ENCODE assay signal across 8 cellular contexts in the genomic region with DNA sequence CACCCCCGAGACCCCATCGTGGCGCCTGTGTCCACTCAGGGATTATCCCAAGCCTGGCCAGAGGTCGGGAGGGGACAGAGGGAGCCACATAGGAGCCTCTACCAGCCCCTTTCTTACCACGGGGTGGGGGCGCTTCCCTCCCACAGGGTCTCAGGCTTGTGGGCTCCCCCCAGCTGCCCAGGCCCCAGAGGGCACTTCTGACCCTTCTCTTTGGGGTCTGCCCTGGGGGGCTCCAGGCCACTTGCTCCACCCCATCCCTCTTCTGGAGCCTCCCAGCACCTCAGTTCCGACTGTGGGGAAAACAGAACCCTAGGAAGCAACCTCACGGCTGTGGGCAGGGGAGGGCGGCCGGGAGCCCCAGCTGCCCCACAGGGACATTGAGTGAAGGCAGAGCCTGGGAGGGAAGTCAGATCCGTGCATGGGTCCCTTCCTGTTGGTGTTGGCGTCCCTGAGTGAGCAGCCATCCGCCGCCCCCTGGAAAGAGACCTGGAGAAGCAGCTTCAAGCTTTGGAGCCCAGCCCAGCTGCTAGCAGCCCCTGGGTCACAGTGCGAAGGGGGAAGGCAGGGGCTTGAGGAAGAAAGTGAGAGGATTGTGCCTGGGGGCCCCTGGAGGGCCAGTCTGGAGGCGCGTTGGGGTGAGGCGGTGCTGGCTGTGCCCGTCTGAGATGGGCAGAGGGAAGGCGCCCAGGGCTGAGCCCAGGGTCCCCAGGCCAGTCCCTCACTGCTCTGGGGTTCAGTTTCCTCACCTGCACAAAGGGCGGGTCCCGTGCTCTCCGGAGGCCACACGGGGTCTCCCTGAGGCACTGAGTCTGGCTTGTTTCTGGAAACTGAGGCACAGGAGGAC. TPM values are rescaled to one million over a fixed set of nuclear protein-coding genes. Genes with fewer than 3 reads are reported as not detected.
DNase-seq lines count a peak whose midpoint lies in the region; ATAC-seq, FAIRE-seq and TF ChIP-seq lines count a peak whose summit lies in the region.

No MANE protein-coding gene starts in this region.

- no peak for FAIRE-seq in kidney (lab: Jason Lieb, UNC)

- intact Hi-C loops in kidney (cut with DNase I), result no loop called here

- no peaks in the 10 kb centered on the region for H3F3A ChIP-seq in SK-N-SH (replicated peaks; ENCODE audit: insufficient read depth)

- TF ChIP-seq EP300 in SK-N-SH (IDR thresholded peaks at IDR 0.05; ENCODE audit: borderline replicate concordance in 1 of 2, low read depth in 1 of 2, low read length in 1 of 2) (no peak), suprapubic skin (IDR thresholded peaks at IDR 0.05) (no peak)

- peaks cover 10 to 13% (median 12%) of the 10 kb centered on the region in 3 donors for H3K4me1 Mint-ChIP-seq in T-cell

- TF ChIP-seq CTCF in SK-N-SH (IDR thresholded peaks at IDR 0.05), result no peak
- no peak for TF ChIP-seq CTCF in kidney (IDR thresholded peaks at IDR 0.05; ENCODE audit: borderline replicate concordance, extremely low read depth, insufficient read depth)
- TF ChIP-seq CTCF in suprapubic skin (IDR thresholded peaks at IDR 0.05), result no peak

- H3K9me2 ChIP-seq in SK-N-SH, result no peaks in the 10 kb centered on the region

- no peaks in the 10 kb centered on the region for H3K79me2 ChIP-seq in SK-N-SH (ENCODE audit: insufficient read depth)

- H3K36me3 ChIP-seq in SK-N-SH (replicated peaks in 1 of 2; ENCODE audit: control insufficient read depth in 1 of 2, insufficient read depth in 2 of 2, low read length in 1 of 2), result no peaks in the 10 kb centered on the region
- no peaks in the 10 kb centered on the region for H3K36me3 ChIP-seq in kidney (ENCODE audit: control insufficient read depth in 1 of 2, insufficient read depth in 2 of 2, low read length in 2 of 2)
- no peaks in the 10 kb centered on the region for H3K36me3 ChIP-seq in suprapubic skin

- peaks cover 0 to 6% of the 10 kb centered on the region in 2 experiments; a peak in 1 of 4 replicates for H3K4me1 ChIP-seq in SK-N-SH (ENCODE audit: control insufficient read depth in 1 of 2, insufficient read depth in 2 of 2, low read depth in 1 of 2, low read length in 1 of 2)
- H3K4me1 ChIP-seq in kidney (ENCODE audit: control insufficient read depth in 1 of 2, insufficient read depth in 1 of 2, low read depth in 1 of 2, low read length in 2 of 2), result peaks cover 0 to 9% of the 10 kb centered on the region in 2 donors
- H3K4me1 ChIP-seq in suprapubic skin, result peaks cover 58% of the 10 kb centered on the region

- CTCF ChIA-PET in SK-N-SH (lab: Yijun Ruan, JAX), result interaction anchor here (0.6 to 2.0 kb wide), 27 partner anchors 8 to 280 kb away, joined by 3 to 8 read pairs (median 4); no protein-coding TSS in a partner anchor
- CTCF ChIA-PET in T-cell (lab: Charles Lee), result interaction anchor here (0.8 to 1.4 kb wide), 4 partner anchors 128 to 165 kb away, joined by 3 to 9 read pairs (median 6); no protein-coding TSS in a partner anchor

- peak overlapping the region; percentile 33; the same call in 1 of the 2 replicates for H3K4me2 ChIP-seq in SK-N-SH

- H3K9me3 Mint-ChIP-seq in T-cell, result no peaks in the 10 kb centered on the region

- no peak overlapping the region for H3K4me3 ChIP-seq in SK-N-SH (ENCODE audit: low read depth in 2 of 2, low read length in 1 of 2)
- no peak overlapping the region for H3K4me3 ChIP-seq in kidney (ENCODE audit: low read length in 2 of 2)
- peak overlapping the region; percentile 48 for H3K4me3 ChIP-seq in suprapubic skin

- 100% methylated on average over 2 of the region's 24 CpGs for WGBS in SK-N-SH (ENCODE audit: low lambda C conversion rate)
- WGBS in suprapubic skin, result 32% methylated on average over 13 of the region's 24 CpGs

- TF ChIP-seq RAD21 in SK-N-SH (IDR thresholded peaks at IDR 0.05; ENCODE audit: low read length), result no peak

- H3K27me3 ChIP-seq in SK-N-SH (ENCODE audit: insufficient read depth) (no peaks in the 10 kb centered on the region), suprapubic skin (no peaks in the 10 kb centered on the region)

- no peak overlapping the region for H3K27ac Mint-ChIP-seq in T-cell

- H3K9ac ChIP-seq in SK-N-SH, result no peak overlapping the region
- no peak overlapping the region for H3K9ac ChIP-seq in kidney (ENCODE audit: low read length in 2 of 2)

- POLR2A ChIA-PET in SK-N-SH (lab: Yijun Ruan, JAX), result no interaction called here
- POLR2A ChIA-PET in T-cell (lab: Charles Lee), result no interaction called here

- DNase-seq in NCI-H510A (lab: John Stamatoyannopoulos, UW), result peak; percentile 35
- DNase-seq in NCI-H510A treated with DMSO at 0.1 percent for 48 hours (lab: John Stamatoyannopoulos, UW), result no peak
- DNase-seq in SK-N-SH, result no peak
- peak; percentile 69 for DNase-seq in kidney
- no peak for DNase-seq in suprapubic skin (ENCODE audit: low spot score in 2 of 2)
- no peak for DNase-seq in putamen (ENCODE audit: low spot score)
- DNase-seq in NCI-H146 treated with DMSO at 0.1 percent for 48 hours (lab: John Stamatoyannopoulos, UW; ENCODE audit: unreplicated experiment), result no peak
- no peak for DNase-seq in T-cell

- H3K36me3 Mint-ChIP-seq in T-cell, result peaks cover 2% of the 10 kb centered on the region

- H3K27me3 Mint-ChIP-seq in T-cell, result no peaks in the 10 kb centered on the region

- H3K9me3 ChIP-seq in SK-N-SH, result no peaks in the 10 kb centered on the region
- no peaks in the 10 kb centered on the region for H3K9me3 ChIP-seq in kidney (ENCODE audit: control insufficient read depth in 1 of 2, low read length in 2 of 2)
- H3K9me3 ChIP-seq in suprapubic skin, result no peaks in the 10 kb centered on the region

- no peak for TF ChIP-seq POLR2A in suprapubic skin (IDR thresholded peaks at IDR 0.05)

- H3K27ac ChIP-seq in SK-N-SH (ENCODE audit: low read depth in 2 of 2, low read length in 1 of 2), result no peak overlapping the region
- no peak overlapping the region for H3K27ac ChIP-seq in kidney (ENCODE audit: low read depth in 2 of 2, low read length in 2 of 2)
- H3K27ac ChIP-seq in suprapubic skin, result peak overlapping the region; percentile 59

- no peaks in the 10 kb centered on the region for H4K20me1 ChIP-seq in SK-N-SH (ENCODE audit: insufficient read depth)

- H3K4me3 Mint-ChIP-seq in T-cell, result no peak overlapping the region

- ATAC-seq in T-cell (replicated peaks in 1 of 4), result no peak

- H2AFZ ChIP-seq in SK-N-SH (ENCODE audit: low read depth), result no peak overlapping the region

TF ChIP-seq in SK-N-SH, 30 proteins besides CTCF, POLR2A, EP300 and RAD21:
- TF ChIP-seq NFIC (IDR thresholded peaks at IDR 0.05; ENCODE audit: borderline replicate concordance) (no peak), MEF2A (IDR thresholded peaks at IDR 0.05; ENCODE audit: borderline replicate concordance, low read depth) (no peak)

RNA-seq across cellular contexts. Expression of a gene that starts 22.1 kb away (rescaled TPM):
- polyA plus RNA-seq in SK-N-SH (2012; rRNA removed), result 12.0 and 22.7 TPM in 2 replicates
- polyA plus RNA-seq in SK-N-SH (2012; cell fraction: cytosol; rRNA removed), result 12.0 and 14.8 TPM in 2 replicates
- polyA plus RNA-seq in SK-N-SH (2012; cell fraction: nucleus; rRNA removed), result 46.0 and 48.9 TPM in 2 replicates
- 18.7 TPM for total RNA-seq in kidney
- 12.9 TPM for polyA plus RNA-seq in kidney (ENCODE audit: insufficient read depth, low read depth, low replicate concordance)
- 10 to 100 TPM; 22.5 to 34.6 (median 28.4) TPM for total RNA-seq in suprapubic skin
- total RNA-seq in T-cell, result 10 to 100 TPM; 24.0 to 30.9 (median 28.1) TPM

RNA-seq across cellular contexts. Expression of a gene that starts 35.4 kb away (rescaled TPM):
- polyA plus RNA-seq in SK-N-SH (2012; rRNA removed), result 64.5 and 101 TPM in 2 replicates
- polyA plus RNA-seq in SK-N-SH (2012; cell fraction: cytosol; rRNA removed), result 74.5 and 76.9 TPM in 2 replicates
- 34.0 and 36.2 TPM in 2 replicates for polyA plus RNA-seq in SK-N-SH (2012; cell fraction: nucleus; rRNA removed)
- total RNA-seq in kidney, result 74.5 TPM
- 97.8 TPM for polyA plus RNA-seq in kidney (ENCODE audit: insufficient read depth, low read depth, low replicate concordance)
- 10 to 100 TPM; 17.5 to 39.9 (median 27.9) TPM for total RNA-seq in suprapubic skin
- 10 to 100 TPM; 19.0 to 34.7 (median 25.9) TPM for total RNA-seq in T-cell

RNA-seq across cellular contexts. Expression of a gene that starts 53.5 kb away (rescaled TPM):
- polyA plus RNA-seq in SK-N-SH (2012; rRNA removed), result 35.3 and 40.0 TPM in 2 replicates
- 23.8 and 31.4 TPM in 2 replicates for polyA plus RNA-seq in SK-N-SH (2012; cell fraction: cytosol; rRNA removed)
- polyA plus RNA-seq in SK-N-SH (2012; cell fraction: nucleus; rRNA removed), result 48.1 and 49.4 TPM in 2 replicates
- total RNA-seq in kidney, result 86.2 TPM
- polyA plus RNA-seq in kidney (ENCODE audit: insufficient read depth, low read depth, low replicate concordance), result 40.3 TPM
- total RNA-seq in suprapubic skin, result 10 to 100 TPM; 61.0 to 77.9 (median 69.4) TPM
- total RNA-seq in T-cell, result 10 to 100 TPM; 48.4 to 77.2 (median 65.1) TPM

Comparison
In these comparisons a context has a peak if more than half of its experiments do, and no peak if none do; other contexts are left out.
1. DNase-seq: peak in NCI-H510A (single experiment) and kidney (single experiment); none in NCI-H510A treated with DMSO at 0.1 percent for 48 hours (single experiment), SK-N-SH (single experiment), suprapubic skin (0 of 2), putamen (single experiment), NCI-H146 treated with DMSO at 0.1 percent for 48 hours (single experiment) and T-cell (0 of 34).